8 cellular contexts compared by ENCODE assay signal in the genomic region with DNA sequence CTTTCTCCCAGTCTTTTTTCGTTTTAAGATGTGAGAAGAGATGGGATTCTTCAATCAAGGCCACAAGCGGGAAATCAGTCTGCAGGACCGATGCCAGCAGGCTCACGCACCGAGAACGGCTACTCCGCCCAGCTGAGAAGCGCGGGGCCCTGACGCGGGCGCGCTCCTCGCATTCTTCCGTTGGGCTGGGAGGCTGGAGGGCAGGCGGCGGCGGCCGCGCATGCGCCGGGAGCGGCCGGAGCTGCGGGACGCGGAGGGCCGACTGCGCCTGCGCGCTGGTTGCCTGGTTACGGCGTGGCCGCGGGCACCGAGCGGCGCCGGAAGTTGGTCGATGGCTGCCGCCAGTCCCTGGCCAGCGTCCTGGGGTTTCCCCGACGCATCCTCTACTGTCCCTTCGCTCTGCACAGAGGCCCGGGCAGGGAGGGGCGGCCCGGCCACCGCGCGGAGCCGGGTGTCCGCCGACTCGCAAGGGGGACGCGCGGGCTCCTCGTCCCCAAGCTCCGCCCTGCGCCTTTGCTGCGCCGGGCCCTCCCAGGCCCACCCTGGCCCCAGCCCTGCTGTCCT. TPM values are rescaled to one million over a fixed set of nuclear protein-coding genes. Genes with fewer than 3 reads are reported as not detected.
A peak's percentile ranks its signal among the peaks of the same experiment; 100 is the strongest.
DNase-seq lines count a peak whose midpoint lies in the region; ATAC-seq and TF ChIP-seq lines count a peak whose summit lies in the region.

No MANE protein-coding gene starts in this region.

- H3K27me3 Mint-ChIP-seq in activated B cell treated with CpG ODN at 0.5 μM for 24 hours: no peaks in the 10 kb centered on the region

- intact Hi-C loops in activated B cell treated with CpG ODN at 0.5 μM for 24 hours (cut with micrococcal nuclease): loop anchor here (1.0 to 5.0 kb wide), 10 partner anchors 44 to 576 kb away; partner anchors contain the start of genes AGPAT2, CAMSAP1, DNLZ and ENTR1

- CTCF ChIA-PET in activated B cell treated with CpG ODN at 0.5 μM for 24 hours (lab: Charles Lee): interaction anchor here (1.3 to 6.4 kb wide), 4 partner anchors 50 to 148 kb away, joined by 3 to 44 read pairs (median 10); no protein-coding TSS in a partner anchor

- ATAC-seq in GM18909 (IDR thresholded peaks at IDR 0.05; ENCODE audit: poor library complexity, unreplicated experiment) (peak; percentile 69), HG03139 (IDR thresholded peaks at IDR 0.05; ENCODE audit: unreplicated experiment) (peak; percentile 47), activated B cell treated with CpG ODN at 0.5 μM for 24 hours (ENCODE audit: low read depth) (peak; percentile 49)

- H3K9me3 Mint-ChIP-seq in activated B cell treated with CpG ODN at 0.5 μM for 24 hours: no peaks in the 10 kb centered on the region

- DNase-seq in AG09309 (ENCODE audit: low read depth) (no peak), NCI-H2227 (lab: John Stamatoyannopoulos, UW; ENCODE audit: unreplicated experiment) (peak; percentile 93), activated B cell treated with CpG ODN at 0.5 μM for 24 hours (peak; percentile 99), cardiac fibroblast (ENCODE audit: low read depth in 2 of 2) (peak; percentile 88 to 89), iris pigment epithelial cell (ENCODE audit: low read depth) (peak; percentile 74)
- DNase-seq in stimulated activated CD4-positive, alpha-beta T cell treated with anti-CD3 and anti-CD28 coated beads, Interleukin-12 subunit alpha, Interleukin-12 subunit beta, amount 100 ng/mL, for 24 hours (ENCODE audit: low read depth in 2 of 2): peak; percentile 86 to 91

- POLR2A ChIA-PET in activated B cell treated with CpG ODN at 0.5 μM for 24 hours (lab: Charles Lee): interaction anchor here (0.6 to 1.1 kb wide), 10 partner anchors 16 to 757 kb away, joined by 3 to 7 read pairs (median 3); partner anchors contain the start of genes AGPAT2, NOTCH1, TRAF2 and TUBB4B

- H3K36me3 Mint-ChIP-seq in activated B cell treated with CpG ODN at 0.5 μM for 24 hours (ENCODE audit: low read depth): peaks cover 20% of the 10 kb centered on the region

- H3K4me3 ChIP-seq in AG09309 (ENCODE audit: control insufficient read depth, low read depth, low read length): peak overlapping the region; percentile 66
- peak overlapping the region; percentile 62 to 70 for H3K4me3 ChIP-seq in cardiac fibroblast (replicated peaks in 1 of 2; ENCODE audit: low read depth in 2 of 2, low read length in 2 of 2)

- H3K4me3 Mint-ChIP-seq in activated B cell treated with CpG ODN at 0.5 μM for 24 hours: peak overlapping the region; percentile 98

- peaks cover 34% of the 10 kb centered on the region for H3K4me1 Mint-ChIP-seq in activated B cell treated with CpG ODN at 0.5 μM for 24 hours

- H3K27ac Mint-ChIP-seq in activated B cell treated with CpG ODN at 0.5 μM for 24 hours: peak overlapping the region; percentile 97

- no peak for TF ChIP-seq CTCF in AG09309 (IDR thresholded peaks at IDR 0.05; ENCODE audit: control insufficient read depth, insufficient read depth, low read depth, low read length, missing control alignments)
- TF ChIP-seq CTCF in activated B cell treated with CpG ODN at 0.5 μM for 24 hours (IDR thresholded peaks at IDR 0.05): no peak
- TF ChIP-seq CTCF in cardiac fibroblast (IDR thresholded peaks at IDR 0.05; ENCODE audit: low read depth, low read length): no peak

RNA-seq across cellular contexts. Expression of gene SEC16A, which starts 0.8 kb away (rescaled TPM):
- total RNA-seq in activated B cell treated with CpG ODN at 0.5 μM for 24 hours: 74.0 and 78.8 TPM in 2 replicates

RNA-seq across cellular contexts. Expression of gene INPP5E, which starts 44.0 kb away (rescaled TPM):
- 22.8 and 26.6 TPM in 2 replicates for total RNA-seq in activated B cell treated with CpG ODN at 0.5 μM for 24 hours
